ENCODE assay signal across 8 cellular contexts in the genomic region with DNA sequence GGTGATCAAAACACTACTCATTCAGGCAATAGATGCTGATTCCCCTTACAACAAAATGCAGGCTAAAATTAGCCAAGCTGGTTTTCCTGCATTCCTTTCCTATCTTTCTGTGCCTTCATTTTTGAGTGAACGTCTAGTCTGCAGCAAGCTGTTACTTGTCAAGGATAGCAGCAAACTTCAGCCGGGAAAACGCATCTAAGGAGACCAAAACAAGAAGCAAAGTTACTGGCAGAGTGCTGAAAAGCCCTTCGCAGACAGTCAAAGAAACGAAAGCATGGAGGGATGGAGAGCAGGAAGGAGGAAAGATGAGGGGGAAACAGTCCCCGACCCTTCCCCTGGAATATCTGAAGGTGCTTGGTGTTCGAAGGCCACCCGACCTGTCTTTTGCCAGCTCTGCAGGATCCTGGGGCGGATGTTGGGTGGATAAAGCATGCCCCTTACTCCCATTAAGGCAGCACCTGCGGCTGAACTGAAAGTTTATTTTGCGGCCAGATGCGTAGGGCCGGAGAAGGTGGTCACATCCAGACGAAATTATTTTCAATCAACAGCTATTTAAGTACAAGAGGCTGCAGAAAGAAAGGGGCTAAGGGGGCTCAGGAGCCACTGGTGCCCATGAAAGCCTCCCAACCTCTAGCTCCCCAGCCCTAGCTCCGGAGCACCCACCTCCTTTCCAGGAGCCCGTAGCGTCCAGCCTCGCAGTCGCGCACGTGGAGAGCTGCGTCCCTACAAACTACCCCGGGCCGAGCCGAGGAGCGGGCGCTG. TPM values are rescaled to one million over a fixed set of nuclear protein-coding genes. Genes with fewer than 3 reads are reported as not detected.
DNase-seq lines count a peak whose midpoint lies in the region; ATAC-seq and TF ChIP-seq lines count a peak whose summit lies in the region.

No MANE protein-coding gene starts in this region.

- H3K36me3 ChIP-seq in MG63 (no peaks in the 10 kb centered on the region), breast epithelium (no peaks in the 10 kb centered on the region), right lobe of liver (no peaks in the 10 kb centered on the region), upper lobe of left lung (no peaks in the 10 kb centered on the region)

- DNase-seq in SIG-M5 treated with dmso at 0.1 percent for 504 hours (lab: John Stamatoyannopoulos, UW; ENCODE audit: unreplicated experiment) (peak; percentile 8), SIG-M5 (lab: John Stamatoyannopoulos, UW) (no peak), MG63 (no peak), breast epithelium (ENCODE audit: low spot score in 2 of 2) (no peak), right lobe of liver (no peak), upper lobe of left lung (no peak), NCI-H2196 (lab: John Stamatoyannopoulos, UW; ENCODE audit: unreplicated experiment) (no peak)

- TF ChIP-seq POLR2A in breast epithelium (IDR thresholded peaks at IDR 0.05) (no peak), right lobe of liver (IDR thresholded peaks at IDR 0.05) (no peak), upper lobe of left lung (IDR thresholded peaks at IDR 0.05) (no peak)

- no peak for TF ChIP-seq EP300 in upper lobe of left lung (IDR thresholded peaks at IDR 0.05)

- H3K27ac ChIP-seq in breast epithelium (peak overlapping the region; percentile 21 to 45), right lobe of liver (no peak overlapping the region), upper lobe of left lung (peak overlapping the region in 2 of 4 donors; percentile 39 to 55)

- H3K4me1 ChIP-seq in breast epithelium (no peaks in the 10 kb centered on the region), right lobe of liver (peaks cover 0 to 15% (median 0%) of the 10 kb centered on the region in 4 donors), upper lobe of left lung (peaks cover 8 to 22% (median 16%) of the 10 kb centered on the region in 4 donors)

- H3K9me3 ChIP-seq in MG63 (no peaks in the 10 kb centered on the region), breast epithelium (no peaks in the 10 kb centered on the region), right lobe of liver (no peaks in the 10 kb centered on the region), upper lobe of left lung (no peaks in the 10 kb centered on the region)

- H3K27me3 ChIP-seq in MG63 (no peaks in the 10 kb centered on the region), breast epithelium (no peaks in the 10 kb centered on the region), right lobe of liver (no peaks in the 10 kb centered on the region), upper lobe of left lung (peaks cover 0 to 5% (median 0%) of the 10 kb centered on the region in 4 donors)

- H3K4me3 ChIP-seq in MG63 (peak overlapping the region; percentile 43), breast epithelium (peak overlapping the region; percentile 38 to 66 (median 56)), right lobe of liver (peak overlapping the region; percentile 38 to 47 (median 45)), upper lobe of left lung (peak overlapping the region; percentile 24 to 59 (median 52))

- peak in 1 of 4 donors; percentile 4 for ATAC-seq in right lobe of liver
- peak; percentile 18 to 44 for ATAC-seq in upper lobe of left lung (ENCODE audit: low FRiP score in 2 of 2)
- ATAC-seq in GM18520 (IDR thresholded peaks at IDR 0.05; ENCODE audit: unreplicated experiment): no peak

- 14% methylated on average over 14 of the region's 27 CpGs for WGBS in right lobe of liver (ENCODE audit: insufficient coverage, low coverage, low lambda C conversion rate, missing lambda C conversion rate)
- WGBS in upper lobe of left lung, 2 donors: 2 to 5% methylated on average over 20 to 26 of the region's 27 CpGs

- TF ChIP-seq CTCF in breast epithelium (IDR thresholded peaks at IDR 0.05) (no peak), right lobe of liver (IDR thresholded peaks at IDR 0.05) (no peak), upper lobe of left lung (IDR thresholded peaks at IDR 0.05) (no peak)

- intact Hi-C loops in breast epithelium (cut with DNase I; ENCODE audit: low total_unique reads) (no loop called here), right lobe of liver (cut with DNase I) (no loop called here)

RNA-seq across cellular contexts. Expression of gene FERMT1, which starts 0.5 kb away (rescaled TPM):
- 1.5 TPM in 2 replicates for total RNA-seq in MG63 (2014; rRNA removed; shearing (Covaris generic); ENCODE audit: low replicate concordance)
- 1 to 10 TPM in 1 of 3 donors, under 1 TPM in 2; under 0.01 to 2.0 (median 0.98) TPM for total RNA-seq in breast epithelium
- total RNA-seq in right lobe of liver: 1 to 10 TPM in 2 of 6 experiments, under 1 TPM in 4; 0.15 to 2.0 (median 0.55) TPM
- total RNA-seq in upper lobe of left lung: 1 to 10 TPM in 3 of 6 donors, under 1 TPM in 3; 0.44 to 1.5 (median 0.87) TPM

Comparison
In these comparisons a context has a peak if more than half of its experiments do, and no peak if none do; other contexts are left out.
1. H3K27ac ChIP-seq: peak in breast epithelium (2 of 2); none in right lobe of liver (0 of 3).
2. Peak in every context shown above with its lines, with median percentiles within 50 percentile points of each other: H3K4me3 ChIP-seq.